2 cellular contexts compared by ENCODE assay signal in the genomic region with DNA sequence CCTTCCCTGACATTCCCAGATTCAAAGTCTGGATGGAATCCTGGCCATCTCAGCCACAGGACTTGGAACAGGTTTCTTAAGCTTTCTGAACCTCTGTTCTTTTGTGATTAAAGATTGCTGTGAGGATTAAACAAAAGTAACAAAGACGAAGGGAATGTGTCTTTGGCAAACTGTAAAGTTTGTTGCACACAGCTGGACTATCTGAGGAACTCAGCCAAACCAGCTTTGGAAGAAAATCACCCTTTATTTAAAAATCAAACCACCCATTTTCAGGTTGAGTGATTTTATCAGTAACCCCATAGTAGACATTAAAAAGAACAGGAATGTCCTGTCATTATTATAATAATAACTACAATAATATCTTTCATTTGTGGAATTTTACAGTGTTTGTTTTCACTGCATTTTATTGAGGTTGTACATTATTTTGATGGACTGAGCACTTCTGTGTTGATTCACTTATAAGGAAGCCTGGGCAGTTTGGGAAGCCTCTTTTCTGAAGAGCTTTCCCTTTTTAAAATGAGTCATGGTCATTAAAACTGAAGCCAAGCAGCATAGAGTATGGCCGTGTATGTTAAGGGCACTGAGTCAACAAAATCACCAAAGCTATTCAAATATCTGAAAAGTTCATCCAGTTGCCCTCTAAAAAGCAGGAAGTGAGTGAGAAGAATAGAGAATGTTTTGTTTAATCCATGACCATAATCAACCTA.
TF ChIP-seq lines count a peak whose summit lies in the region.

No MANE protein-coding gene starts in this region.

TF ChIP-seq in GM23338, 12 proteins besides CTCF, POLR2A, EP300 and RAD21 (continues in another document):
- no peak for TF ChIP-seq EZH2phosphoT487 (IDR thresholded peaks at IDR 0.05; ENCODE audit: unreplicated experiment)
- TF ChIP-seq, protein P1, sequence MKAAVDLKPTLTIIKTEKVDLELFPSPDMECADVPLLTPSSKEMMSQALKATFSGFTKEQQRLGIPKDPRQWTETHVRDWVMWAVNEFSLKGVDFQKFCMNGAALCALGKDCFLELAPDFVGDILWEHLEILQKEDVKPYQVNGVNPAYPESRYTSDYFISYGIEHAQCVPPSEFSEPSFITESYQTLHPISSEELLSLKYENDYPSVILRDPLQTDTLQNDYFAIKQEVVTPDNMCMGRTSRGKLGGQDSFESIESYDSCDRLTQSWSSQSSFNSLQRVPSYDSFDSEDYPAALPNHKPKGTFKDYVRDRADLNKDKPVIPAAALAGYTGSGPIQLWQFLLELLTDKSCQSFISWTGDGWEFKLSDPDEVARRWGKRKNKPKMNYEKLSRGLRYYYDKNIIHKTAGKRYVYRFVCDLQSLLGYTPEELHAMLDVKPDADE (IDR thresholded peaks at IDR 0.05), result no peak
- TF ChIP-seq REST (IDR thresholded peaks at IDR 0.05; ENCODE audit: unreplicated experiment), result no peak
- TF ChIP-seq POLR2AphosphoS5 (IDR thresholded peaks at IDR 0.05; ENCODE audit: low read depth), result no peak
- TF ChIP-seq ZNF331 (CRISPR knock-in tag; IDR thresholded peaks at IDR 0.05; ENCODE audit: low read depth), result no peak
- no peak for TF ChIP-seq NANOG (IDR thresholded peaks at IDR 0.05; ENCODE audit: borderline replicate concordance)
- no peak for TF ChIP-seq EZH2 (IDR thresholded peaks at IDR 0.05; ENCODE audit: low read depth, unreplicated experiment)
- TF ChIP-seq ZNF462 (CRISPR knock-in tag; IDR thresholded peaks at IDR 0.05), result no peak

TF ChIP-seq in H1, 55 proteins besides CTCF, POLR2A, EP300 and RAD21 (continued from another document):
- TF ChIP-seq TAF7 (optimal IDR thresholded peaks at IDR 0.05; ENCODE audit: borderline replicate concordance, low read depth, low read length), result no peak
